31 cellular contexts compared by ENCODE assay signal in the genomic region with DNA sequence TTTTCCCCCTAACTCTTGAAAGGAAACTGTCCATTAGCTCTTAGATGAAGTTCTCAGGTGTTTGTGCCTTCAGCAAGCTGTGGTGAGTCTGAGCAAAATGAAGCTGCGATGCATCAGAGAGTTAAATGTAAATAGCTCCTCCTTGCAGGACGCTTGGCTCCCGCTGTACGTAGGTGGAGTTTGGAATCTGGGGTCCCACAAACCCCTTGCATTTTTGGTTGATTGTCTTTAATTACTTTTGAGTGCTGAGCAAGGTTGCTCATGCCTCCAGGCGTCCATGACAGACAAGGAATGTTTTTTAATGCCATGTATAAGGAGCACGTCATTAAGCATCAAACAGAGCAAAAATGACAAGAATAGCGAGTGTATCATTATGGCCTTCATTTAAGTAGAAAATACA.
"Had no signal": no experiment of that assay in that cellular context is flagged by ENCODE, and none has a peak within 500 bp of the region (broad histone marks: within the 10 kb centered on the region; RNA-seq: fewer than 3 reads in every experiment).

No MANE protein-coding gene starts in this region.

- H2AFZ ChIP-seq: parathyroid adenoma had no signal

- H3K79me2 ChIP-seq: parathyroid adenoma had no signal

- H3K9ac ChIP-seq: parathyroid adenoma had no signal

- H3K36me3 Mint-ChIP-seq: activated CD4-positive, alpha-beta memory T cell treated with anti-CD3 and anti-CD28 coated beads for 36 hours; stimulated activated naive B cell treated with anti-CD40 and anti-IgM and Interleukin-4, amounts not matched to agents 10 μg/mL and 1 μg/mL and 100 μg/mL, for 72 hours; T-cell had no signal

- H3K9me3 Mint-ChIP-seq: activated CD4-positive, alpha-beta memory T cell treated with anti-CD3 and anti-CD28 coated beads for 36 hours; dendritic cell treated with granulocyte-macrophage colony-stimulating factor and Interleukin-4, amounts not matched to agents 40 ng/mL and 50 ng/mL, for 4 days; endodermal cell; T-cell had no signal

- H3K36me3 ChIP-seq: breast epithelium, heart left ventricle, right atrium auricular region, stomach, thyroid gland, upper lobe of right lung had no signal

- H3K4me3 Mint-ChIP-seq: activated CD4-positive, alpha-beta memory T cell treated with anti-CD3 and anti-CD28 coated beads for 36 hours; dendritic cell treated with granulocyte-macrophage colony-stimulating factor and Interleukin-4, amounts not matched to agents 40 ng/mL and 50 ng/mL, for 4 days; endodermal cell; naive thymus-derived CD4-positive, alpha-beta T cell; stimulated activated naive B cell treated with anti-CD40 and anti-IgM and Interleukin-4, amounts not matched to agents 10 μg/mL and 1 μg/mL and 100 μg/mL, for 72 hours; T-cell had no signal

- H3K4me1 ChIP-seq: breast epithelium, foreskin keratinocyte, parathyroid adenoma, psoas muscle had no signal

- H3K27ac Mint-ChIP-seq: activated CD4-positive, alpha-beta memory T cell treated with anti-CD3 and anti-CD28 coated beads for 36 hours; dendritic cell treated with granulocyte-macrophage colony-stimulating factor and Interleukin-4, amounts not matched to agents 40 ng/mL and 50 ng/mL, for 4 days; endodermal cell; naive thymus-derived CD4-positive, alpha-beta T cell; stimulated activated naive B cell treated with anti-CD40 and anti-IgM and Interleukin-4, amounts not matched to agents 10 μg/mL and 1 μg/mL and 100 μg/mL, for 72 hours; T-cell had no signal

- FAIRE-seq: kidney had no signal

- H3K4me1 Mint-ChIP-seq: stimulated activated naive B cell treated with anti-CD40 and anti-IgM and Interleukin-4, amounts not matched to agents 10 μg/mL and 1 μg/mL and 100 μg/mL, for 72 hours had no signal

- H3K9me3 ChIP-seq: breast epithelium, psoas muscle, right atrium auricular region, thyroid gland, upper lobe of right lung had no signal

- DNase-seq: activated CD4-positive, alpha-beta memory T cell treated with anti-CD3 and anti-CD28 coated beads for 36 hours; activated CD4-positive, alpha-beta T cell treated with anti-CD3 and anti-CD28 coated beads for 48 hours; activated CD8-positive, alpha-beta memory T cell treated with anti-CD3 and anti-CD28 coated beads, Interleukin-2, amount 50 U/mL, for 4 hours; activated gamma-delta T cell; activated naive CD4-positive, alpha-beta T cell treated with anti-CD3 and anti-CD28 coated beads, Interleukin-2, amount 50 U/mL, for 16 hours; activated T-cell treated with anti-CD3 and anti-CD28 coated beads, Interleukin-2, amount 50 U/mL, for 1 hour; amygdala; central memory CD4-positive, alpha-beta T cell; endodermal cell; foreskin keratinocyte; heart left ventricle; kidney; left colon; mammary epithelial cell; midbrain; naive thymus-derived CD4-positive, alpha-beta T cell; nucleus accumbens; psoas muscle; stimulated activated CD4-positive, alpha-beta T cell treated with anti-CD3 and anti-CD28 coated beads, Interleukin-15, amount 100 ng/mL, for 24 hours; stimulated activated CD4-positive, alpha-beta T cell treated with anti-CD3 and anti-CD28 coated beads, Interleukin-2, amount 100 ng/mL, for 24 hours; stimulated activated naive B cell treated with anti-CD40 and anti-IgM and Interleukin-4, amounts not matched to agents 10 μg/mL and 1 μg/mL and 100 μg/mL, for 72 hours; stomach; T-cell; thyroid gland; upper lobe of right lung had no signal

- H3K4me3 ChIP-seq: breast epithelium, heart left ventricle, psoas muscle, right atrium auricular region, stomach, thyroid gland, upper lobe of right lung had no signal

- H3K27ac ChIP-seq: breast epithelium, foreskin keratinocyte, heart left ventricle, parathyroid adenoma, psoas muscle, right atrium auricular region, stomach, thyroid gland, upper lobe of right lung had no signal

- ATAC-seq: activated CD4-positive, CD25-positive, alpha-beta regulatory T cell treated with anti-CD3 and anti-CD28 coated beads, Interleukin-2, amount 50 U/mL, for 24 hours; esophagus mucosa; foreskin keratinocyte; heart left ventricle; left colon; naive thymus-derived CD4-positive, alpha-beta T cell; psoas muscle; stimulated activated naive B cell treated with anti-CD40 and anti-IgM and Interleukin-4, amounts not matched to agents 10 μg/mL and 1 μg/mL and 100 μg/mL, for 72 hours; T-cell; upper lobe of right lung had no signal
